Comparison of ENCODE assay signal across 1 cellular context in genomic region chr12:27780612-27781408, GRCh38.
TF ChIP-seq lines count a peak whose summit lies in the region.

No MANE protein-coding gene starts in this region.

TF ChIP-seq in K562, 482 proteins besides CTCF, POLR2A, EP300 and RAD21 (continued from another document):
- 0 out of 2 replicates have a peak, but pooled peaks have one; percentile 0 for TF ChIP-seq ZNF592 (IDR thresholded peaks at IDR 0.05)
- TF ChIP-seq ZNF140 (CRISPR knock-in tag; IDR thresholded peaks at IDR 0.05), result no peak
- TF ChIP-seq ID3 (CRISPR knock-in tag; IDR thresholded peaks at IDR 0.05), result no peak
- 0 out of 2 replicates have a peak, but pooled peaks have one; percentile 4 for TF ChIP-seq ID3 (tag; IDR thresholded peaks at IDR 0.05)
- TF ChIP-seq TFAP4 (CRISPR knock-in tag; IDR thresholded peaks at IDR 0.05; ENCODE audit: borderline replicate concordance), result 0 out of 2 replicates have a peak, but pooled peaks have one; percentile 26
- TF ChIP-seq ZNF24 (IDR thresholded peaks at IDR 0.05), result peak; percentile 88
- 0 out of 2 replicates have a peak, but pooled peaks have one; percentile 14 for TF ChIP-seq VEZF1 (CRISPR knock-in tag; IDR thresholded peaks at IDR 0.05)
- no peak for TF ChIP-seq ATF1 (CRISPR knock-in tag; IDR thresholded peaks at IDR 0.05)
- 0 out of 2 replicates have a peak, but pooled peaks have one; percentile 2 for TF ChIP-seq ATF1 (tag; IDR thresholded peaks at IDR 0.05)
- no peak for TF ChIP-seq TCF7 (IDR thresholded peaks at IDR 0.05; ENCODE audit: borderline replicate concordance)
- TF ChIP-seq ZZZ3 (IDR thresholded peaks at IDR 0.05), result no peak
- TF ChIP-seq ZSCAN29 (IDR thresholded peaks at IDR 0.05), result no peak
- TF ChIP-seq ZNF263 (CRISPR knock-in tag; IDR thresholded peaks at IDR 0.05; ENCODE audit: borderline replicate concordance), result no peak
- TF ChIP-seq KAT7 (CRISPR knock-in tag; IDR thresholded peaks at IDR 0.05; ENCODE audit: borderline replicate concordance), result peak; percentile 59; the same call in 1 of the 2 replicates
- no peak for TF ChIP-seq KAT8 (IDR thresholded peaks at IDR 0.05; ENCODE audit: low read depth)
- TF ChIP-seq ZFX (CRISPR knock-in tag; IDR thresholded peaks at IDR 0.05), result peak; percentile 42; the same call in 1 of the 2 replicates
- TF ChIP-seq RBFOX2 (IDR thresholded peaks at IDR 0.05; ENCODE audit: low read depth, low read length), result peak; percentile 40
- no peak for TF ChIP-seq C11orf30 (IDR thresholded peaks at IDR 0.05; ENCODE audit: low read depth)
- no peak for TF ChIP-seq CEBPG (CRISPR knock-in tag; IDR thresholded peaks at IDR 0.05)
- TF ChIP-seq CEBPG (tag; conservative IDR thresholded peaks at IDR 0.05 in 1 of 2, IDR thresholded peaks at IDR 0.05 in 1 of 2), result no peak
- peak; percentile 48 for TF ChIP-seq L3MBTL2 (IDR thresholded peaks at IDR 0.05)
- TF ChIP-seq ZNF511 (CRISPR knock-in tag; IDR thresholded peaks at IDR 0.05), result 0 out of 2 replicates have a peak, but pooled peaks have one; percentile 74
- TF ChIP-seq NR2C2 (CRISPR knock-in tag; IDR thresholded peaks at IDR 0.05), result no peak
- TF ChIP-seq NR2C2 (tag; IDR thresholded peaks at IDR 0.05), result 0 out of 2 replicates have a peak, but pooled peaks have one; percentile 34
- TF ChIP-seq TEAD1 (CRISPR knock-in tag; IDR thresholded peaks at IDR 0.05), result peak in 1 of 2 experiments; percentile 69; a peak in 1 of 4 replicates
- TF ChIP-seq NFIC (IDR thresholded peaks at IDR 0.05), result 0 out of 2 replicates have a peak, but pooled peaks have one; percentile 7
- no peak for TF ChIP-seq HSF4 (CRISPR knock-in tag; IDR thresholded peaks at IDR 0.05; ENCODE audit: borderline replicate concordance)
TF ChIP-seq in K562: peak in this region for 27.
